ENCODE assay signal across 8 cellular contexts in the genomic region with DNA sequence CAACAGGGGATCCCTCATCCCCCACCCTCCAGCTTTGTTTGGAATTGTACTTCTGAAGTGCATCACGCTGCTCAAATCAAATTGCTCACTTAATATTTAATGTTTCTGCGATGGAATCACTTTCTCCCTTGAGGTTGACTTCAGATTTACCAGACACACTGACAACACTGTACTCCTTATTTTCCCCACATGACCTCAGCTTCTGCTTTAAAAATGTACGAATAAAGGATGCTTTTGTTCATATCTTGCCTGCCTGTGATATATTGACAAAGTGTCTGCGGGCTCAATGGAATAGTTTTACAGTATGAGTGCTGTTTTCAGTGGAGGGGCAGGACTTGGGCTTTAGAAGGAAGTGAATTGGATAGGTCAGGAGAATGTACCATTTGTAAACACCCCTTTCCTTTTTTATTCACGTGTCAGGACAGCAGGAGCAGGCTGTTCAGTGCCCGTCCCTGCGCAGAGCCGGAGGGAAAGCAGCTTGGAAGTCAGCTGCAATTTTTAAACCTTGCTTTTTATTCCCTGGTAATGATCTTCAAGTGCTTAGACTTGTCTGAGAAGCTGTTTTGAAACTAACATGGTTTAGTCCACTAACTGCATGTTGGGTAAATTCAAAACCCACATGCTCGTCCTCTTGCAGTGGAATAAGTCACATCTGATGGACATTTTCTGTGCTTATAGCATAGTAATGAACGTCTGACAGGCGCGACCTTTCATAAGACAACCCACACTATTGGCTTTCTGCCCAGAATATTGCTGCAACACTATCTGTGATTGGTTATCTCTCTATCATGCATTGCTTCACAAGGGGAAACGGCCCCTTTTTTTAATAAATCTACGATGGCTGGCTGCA. TPM values are rescaled to one million over a fixed set of nuclear protein-coding genes. Genes with fewer than 3 reads are reported as not detected.
DNase-seq lines count a peak whose midpoint lies in the region; ATAC-seq and TF ChIP-seq lines count a peak whose summit lies in the region.

No MANE protein-coding gene starts in this region.

- DNase-seq in DMS79 (lab: John Stamatoyannopoulos, UW) (peak; percentile 80), RWPE2 (ENCODE audit: low spot score) (peak; percentile 54), adrenal gland (peak; percentile 72 to 91 (median 83)), left cardiac atrium (peak; percentile 28), psoas muscle (peak; percentile 29 to 77), HK-2 (ENCODE audit: unreplicated experiment) (no peak)

- peaks cover 29% of the 10 kb centered on the region for H3K36me3 ChIP-seq in RWPE2 (ENCODE audit: low read depth)
- H3K36me3 ChIP-seq in adrenal gland (replicated peaks in 1 of 2) = no peaks in the 10 kb centered on the region
- H3K36me3 ChIP-seq in psoas muscle (ENCODE audit: insufficient read depth in 1 of 2, low read depth in 1 of 2) = no peaks in the 10 kb centered on the region

- H3K9me3 ChIP-seq in RWPE2 (ENCODE audit: severe bottlenecking) (no peaks in the 10 kb centered on the region), adrenal gland (replicated peaks in 1 of 3) (no peaks in the 10 kb centered on the region), psoas muscle (no peaks in the 10 kb centered on the region)

- H3K9me3 Mint-ChIP-seq in IgD-negative memory B cell = no peaks in the 10 kb centered on the region

- H3K36me3 Mint-ChIP-seq in IgD-negative memory B cell = peaks cover 13% of the 10 kb centered on the region

- 1 to 2% (median 2%) methylated on average over 14 of the region's 14 CpGs for WGBS in adrenal gland, 4 donors
- WGBS in psoas muscle, 3 donors = 1 to 2% (median 1%) methylated on average over 14 of the region's 14 CpGs

- H3K4me1 ChIP-seq in RWPE2 (ENCODE audit: insufficient read depth, poor library complexity, severe bottlenecking) (peaks cover 20% of the 10 kb centered on the region), adrenal gland (replicated peaks in 1 of 2) (peaks cover 37 to 76% of the 10 kb centered on the region in 2 donors), psoas muscle (peaks cover 53% of the 10 kb centered on the region)

- no peaks in the 10 kb centered on the region for H3K27me3 ChIP-seq in RWPE2 (ENCODE audit: insufficient read depth, poor library complexity, severe bottlenecking)
- no peaks in the 10 kb centered on the region for H3K27me3 ChIP-seq in adrenal gland
- no peaks in the 10 kb centered on the region for H3K27me3 ChIP-seq in psoas muscle (ENCODE audit: insufficient read depth in 3 of 3, low read length in 2 of 3)

- peak in 1 of 2 donors; percentile 62 for TF ChIP-seq POLR2A in adrenal gland (IDR thresholded peaks at IDR 0.05)

- H3K4me3 ChIP-seq in RWPE2 (ENCODE audit: severe bottlenecking) (peak overlapping the region; percentile 21), adrenal gland (peak overlapping the region in 2 of 4 donors; percentile 45 to 49), psoas muscle (peak overlapping the region; percentile 70)

- H3K27ac Mint-ChIP-seq in IgD-negative memory B cell = peak overlapping the region; percentile 27 to 92 (median 83)

- peak overlapping the region; percentile 46 to 87 (median 72) for H3K4me3 Mint-ChIP-seq in IgD-negative memory B cell

- no peak for TF ChIP-seq CTCF in RWPE2 (IDR thresholded peaks at IDR 0.05; ENCODE audit: poor library complexity, severe bottlenecking)
- no peak for TF ChIP-seq CTCF in adrenal gland (IDR thresholded peaks at IDR 0.05)
- no peak for TF ChIP-seq CTCF in psoas muscle (IDR thresholded peaks at IDR 0.05)

- intact Hi-C loops in adrenal gland (cut with DNase I) (no loop called here), left cardiac atrium (cut with DNase I) (no loop called here), psoas muscle (cut with DNase I) (no loop called here)

- H3K27ac ChIP-seq in RWPE2 (ENCODE audit: poor library complexity, severe bottlenecking) = peak overlapping the region; percentile 73
- H3K27ac ChIP-seq in adrenal gland = peak overlapping the region; percentile 70 to 91 (median 86)
- peak overlapping the region; percentile 94 for H3K27ac ChIP-seq in psoas muscle

- peaks cover 54 to 76% (median 65%) of the 10 kb centered on the region in 3 donors for H3K4me1 Mint-ChIP-seq in IgD-negative memory B cell

- ATAC-seq in GM21526 (IDR thresholded peaks at IDR 0.05; ENCODE audit: low FRiP score, unreplicated experiment) (peak; percentile 42), RWPE2 (ENCODE audit: low read depth) (peak; percentile 85), left cardiac atrium (peak; percentile 79), psoas muscle (peak; percentile 70 to 77 (median 74))

- H3K27me3 Mint-ChIP-seq in IgD-negative memory B cell = no peaks in the 10 kb centered on the region

RNA-seq across cellular contexts. Expression of gene MBNL1, which starts 29.9 kb away (rescaled TPM):
- polyA plus RNA-seq in IgD-negative memory B cell (200 TPM), adrenal gland (10 to 100 TPM; 30.6 to 63.8 (median 36.2) TPM), psoas muscle (100 to 1,000 TPM in 2 of 3 donors, 10 to 100 TPM in 1; 27.4 to 168 (median 108) TPM)
- total RNA-seq in adrenal gland (100 to 1,000 TPM in 6 of 8 donors, 10 to 100 TPM in 2; 85.5 to 252 (median 149) TPM), left cardiac atrium (100 to 1,000 TPM; 141 to 154 TPM), psoas muscle (100 to 1,000 TPM; 179 to 281 (median 242) TPM)
